Comparison of ENCODE assay signal across 1 cellular context in genomic region chr10:113895018-113895417, GRCh38.
TF ChIP-seq lines count a peak whose summit lies in the region.

No MANE protein-coding gene starts in this region.

TF ChIP-seq in SK-N-SH, 30 proteins besides CTCF, POLR2A, EP300 and RAD21 (continued from another document):
- TF ChIP-seq REST (IDR thresholded peaks at IDR 0.05; ENCODE audit: low read depth, low read length): no peak
- TF ChIP-seq POLR2AphosphoS5 (IDR thresholded peaks at IDR 0.05; ENCODE audit: low read depth, low read length): no peak
- TF ChIP-seq YY1 (IDR thresholded peaks at IDR 0.05; ENCODE audit: low read depth): no peak
- TF ChIP-seq EZH2phosphoT487 (IDR thresholded peaks at IDR 0.05; ENCODE audit: borderline replicate concordance, low read depth): no peak
- TF ChIP-seq MEF2A (IDR thresholded peaks at IDR 0.05; ENCODE audit: borderline replicate concordance, low read depth): no peak
- TF ChIP-seq RCOR1 (IDR thresholded peaks at IDR 0.05; ENCODE audit: low read length): no peak
- no peak for TF ChIP-seq MAX (IDR thresholded peaks at IDR 0.05; ENCODE audit: low read depth)
- peak; percentile 41; the same call in 1 of the 2 replicates for TF ChIP-seq TEAD4 (IDR thresholded peaks at IDR 0.05; ENCODE audit: borderline replicate concordance, insufficient read depth)
- TF ChIP-seq NRF1 (IDR thresholded peaks at IDR 0.05; ENCODE audit: low read depth, low read length): no peak
- TF ChIP-seq PBX3 (IDR thresholded peaks at IDR 0.05): peak; percentile 60
- TF ChIP-seq RXRA (IDR thresholded peaks at IDR 0.05; ENCODE audit: borderline replicate concordance, low read depth): 0 out of 2 replicates have a peak, but pooled peaks have one; percentile 23
- TF ChIP-seq RFX5 (IDR thresholded peaks at IDR 0.05; ENCODE audit: low read length): no peak
- no peak for TF ChIP-seq GATA2 (CRISPR knock-in tag; IDR thresholded peaks at IDR 0.05)
- TF ChIP-seq SMC3 (IDR thresholded peaks at IDR 0.05; ENCODE audit: low read depth, low read length): no peak
- peak; percentile 62 for TF ChIP-seq TCF12 (IDR thresholded peaks at IDR 0.05)
- TF ChIP-seq IRF3 (IDR thresholded peaks at IDR 0.05; ENCODE audit: low read depth, low read length): no peak
- TF ChIP-seq MXI1 (IDR thresholded peaks at IDR 0.05; ENCODE audit: low read depth, low read length): no peak
- peak; percentile 69 for TF ChIP-seq JUND (IDR thresholded peaks at IDR 0.05)
